In the genomic region with DNA sequence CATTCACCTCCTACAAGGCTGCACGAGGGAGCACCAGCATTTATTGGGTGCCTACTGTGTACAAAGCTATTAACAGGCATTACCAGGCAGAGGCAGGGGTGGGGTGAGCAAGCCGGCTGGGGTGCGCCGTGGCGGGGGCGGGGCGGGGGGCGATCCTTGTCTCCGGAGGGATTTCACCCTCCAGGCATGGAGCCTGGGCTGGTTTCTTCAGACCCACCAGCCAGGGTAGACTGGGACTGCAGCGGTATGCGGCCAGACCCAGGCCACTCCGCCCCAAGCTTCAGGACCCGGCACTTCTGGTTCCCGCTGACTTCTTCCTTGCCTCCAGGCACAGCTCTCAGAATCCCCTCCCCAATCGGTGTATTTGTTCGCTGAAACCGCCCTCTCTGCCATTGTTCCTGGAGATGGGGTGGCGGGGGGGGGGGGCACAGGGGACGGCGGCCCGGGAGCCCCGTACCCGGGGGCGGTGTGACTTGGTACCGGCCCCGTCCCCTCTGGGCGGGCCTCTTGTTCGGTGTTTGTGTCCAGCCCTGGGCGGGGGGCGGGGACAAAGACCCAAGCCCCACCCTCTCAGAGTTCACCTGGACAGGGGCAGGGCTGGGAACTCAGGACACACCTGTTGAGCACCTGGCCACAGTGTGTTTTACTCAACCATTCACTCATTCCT, we compare ENCODE assay signal across 13 cellular contexts. TPM values are rescaled to one million over a fixed set of nuclear protein-coding genes. Genes with fewer than 3 reads are reported as not detected.
A peak's percentile ranks its signal among the peaks of the same experiment; 100 is the strongest.
DNase-seq lines count a peak whose midpoint lies in the region; ATAC-seq and TF ChIP-seq lines count a peak whose summit lies in the region.
"Had no signal": no experiment of that assay in that cellular context is flagged by ENCODE, and none has a peak within 500 bp of the region (broad histone marks: within the 10 kb centered on the region; RNA-seq: fewer than 3 reads in every experiment).

No MANE protein-coding gene starts in this region.

- no peak for ATAC-seq in activated T-cell treated with anti-CD3 and anti-CD28 coated beads, Interleukin-2, amount 50 U/mL, for 4 hours
- ATAC-seq in upper lobe of right lung = peak; percentile 40

- H3K27ac ChIP-seq in upper lobe of right lung = no peak overlapping the region
- H3K27ac ChIP-seq: dorsolateral prefrontal cortex had no signal

- peaks cover 6% of the 10 kb centered on the region for H3K27me3 Mint-ChIP-seq in activated T-cell treated with anti-CD3 and anti-CD28 coated beads, Interleukin-2, amount 50 U/mL, for 4 hours (ENCODE audit: low read depth)
- H3K27me3 Mint-ChIP-seq in activated naive CD8-positive, alpha-beta T cell treated with anti-CD3 and anti-CD28 coated beads for 36 hours = peaks cover 43% of the 10 kb centered on the region

- no peaks in the 10 kb centered on the region for H3K36me3 Mint-ChIP-seq in activated T-cell treated with anti-CD3 and anti-CD28 coated beads, Interleukin-2, amount 50 U/mL, for 4 hours (ENCODE audit: insufficient read depth)
- H3K36me3 Mint-ChIP-seq in activated naive CD8-positive, alpha-beta T cell treated with anti-CD3 and anti-CD28 coated beads for 36 hours = no peaks in the 10 kb centered on the region

- no peak for DNase-seq in activated T-cell treated with anti-CD3 and anti-CD28 coated beads, Interleukin-2, amount 50 U/mL, for 4 hours
- DNase-seq in activated T-cell treated with anti-CD3 and anti-CD28 coated beads, Interleukin-2, amount 50 U/mL, for 1 hour = no peak
- no peak for DNase-seq in activated naive CD8-positive, alpha-beta T cell treated with anti-CD3 and anti-CD28 coated beads for 36 hours
- DNase-seq in left kidney (ENCODE audit: low read depth, low spot score) (peak; percentile 60), upper lobe of right lung (no peak), 8988T (no peak), NCI-H2171 treated with DMSO at 0.1 percent for 48 hours (lab: John Stamatoyannopoulos, UW) (no peak), erythroblast (lab: John Stamatoyannopoulos, UW) (no peak)
- DNase-seq: activated CD8-positive, alpha-beta memory T cell treated with anti-CD3 and anti-CD28 coated beads for 24 hours; dorsolateral prefrontal cortex had no signal

- H3K27me3 ChIP-seq in upper lobe of right lung = peaks cover 27% of the 10 kb centered on the region

- H3K4me3 Mint-ChIP-seq in activated T-cell treated with anti-CD3 and anti-CD28 coated beads, Interleukin-2, amount 50 U/mL, for 4 hours = peak overlapping the region; percentile 69
- peak overlapping the region; percentile 32 for H3K4me3 Mint-ChIP-seq in activated naive CD8-positive, alpha-beta T cell treated with anti-CD3 and anti-CD28 coated beads for 36 hours

- peaks cover 23% of the 10 kb centered on the region for H3K4me1 ChIP-seq in upper lobe of right lung

- peak overlapping the region; percentile 40 for H3K4me3 ChIP-seq in upper lobe of right lung

- no peaks in the 10 kb centered on the region for H3K36me3 ChIP-seq in upper lobe of right lung
- H3K36me3 ChIP-seq: tibial nerve had no signal

- intact Hi-C loops in upper lobe of right lung (cut with DNase I) = no loop called here

- TF ChIP-seq POLR2A in erythroblast (IDR thresholded peaks at IDR 0.05; ENCODE audit: low read length) = no peak

- peaks cover 16% of the 10 kb centered on the region for H3K4me1 Mint-ChIP-seq in activated T-cell treated with anti-CD3 and anti-CD28 coated beads, Interleukin-2, amount 50 U/mL, for 4 hours (ENCODE audit: low read depth)
- H3K4me1 Mint-ChIP-seq in activated naive CD8-positive, alpha-beta T cell treated with anti-CD3 and anti-CD28 coated beads for 36 hours = peaks cover 11% of the 10 kb centered on the region

- no peaks in the 10 kb centered on the region for H3K9me3 Mint-ChIP-seq in activated T-cell treated with anti-CD3 and anti-CD28 coated beads, Interleukin-2, amount 50 U/mL, for 4 hours
- no peaks in the 10 kb centered on the region for H3K9me3 Mint-ChIP-seq in activated naive CD8-positive, alpha-beta T cell treated with anti-CD3 and anti-CD28 coated beads for 36 hours

- no peak overlapping the region for H3K27ac Mint-ChIP-seq in activated naive CD8-positive, alpha-beta T cell treated with anti-CD3 and anti-CD28 coated beads for 36 hours

- no peaks in the 10 kb centered on the region for H3K9me3 ChIP-seq in upper lobe of right lung
- H3K9me3 ChIP-seq: tibial nerve had no signal

- TF ChIP-seq CTCF in upper lobe of right lung (IDR thresholded peaks at IDR 0.05) = no peak

RNA-seq across cellular contexts. Expression of a gene that starts 14.4 kb away (rescaled TPM):
- 1 to 10 TPM in 1 of 3 donors, under 1 TPM in 2; 0.61 to 1.1 (median 0.66) TPM for total RNA-seq in activated T-cell treated with anti-CD3 and anti-CD28 coated beads, Interleukin-2, amount 50 U/mL, for 4 hours
- total RNA-seq in activated naive CD8-positive, alpha-beta T cell treated with anti-CD3 and anti-CD28 coated beads for 36 hours = under 1 TPM; 0.24 to 0.39 TPM
- 23.0 TPM for total RNA-seq in upper lobe of right lung
- total RNA-seq: HT1080, RPMI7951 had no signal

RNA-seq across cellular contexts. Expression of a gene that starts 22.3 kb away (rescaled TPM):
- total RNA-seq in activated T-cell treated with anti-CD3 and anti-CD28 coated beads, Interleukin-2, amount 50 U/mL, for 4 hours = 10 to 100 TPM; 12.1 to 20.9 (median 16.7) TPM
- total RNA-seq in activated naive CD8-positive, alpha-beta T cell treated with anti-CD3 and anti-CD28 coated beads for 36 hours = 10 to 100 TPM; 12.9 to 14.8 TPM
- total RNA-seq in upper lobe of right lung = 42.1 TPM

RNA-seq across cellular contexts. Expression of a gene that starts 38.9 kb away (rescaled TPM):
- total RNA-seq in activated T-cell treated with anti-CD3 and anti-CD28 coated beads, Interleukin-2, amount 50 U/mL, for 4 hours = 10 to 100 TPM; 44.6 to 48.5 (median 45.4) TPM
- 10 to 100 TPM; 21.4 to 21.9 TPM for total RNA-seq in activated naive CD8-positive, alpha-beta T cell treated with anti-CD3 and anti-CD28 coated beads for 36 hours
- total RNA-seq in upper lobe of right lung = 21.9 TPM

RNA-seq across cellular contexts. Expression of a gene that starts 39.9 kb away (rescaled TPM):
- total RNA-seq in activated T-cell treated with anti-CD3 and anti-CD28 coated beads, Interleukin-2, amount 50 U/mL, for 4 hours = 100 to 1,000 TPM in 2 of 3 donors, 10 to 100 TPM in 1; 95.8 to 132 (median 125) TPM
- 10 to 100 TPM; 76.9 to 81.5 TPM for total RNA-seq in activated naive CD8-positive, alpha-beta T cell treated with anti-CD3 and anti-CD28 coated beads for 36 hours
- total RNA-seq in upper lobe of right lung = 59.7 TPM

RNA-seq across cellular contexts. Expression of a gene that starts 49.5 kb away (rescaled TPM):
- not detected for total RNA-seq in activated T-cell treated with anti-CD3 and anti-CD28 coated beads, Interleukin-2, amount 50 U/mL, for 4 hours
- not detected for total RNA-seq in activated naive CD8-positive, alpha-beta T cell treated with anti-CD3 and anti-CD28 coated beads for 36 hours
- not detected for total RNA-seq in upper lobe of right lung
- total RNA-seq: HT1080, RPMI7951, tibial nerve had no signal

Comparison
In these comparisons a context has a peak if more than half of its experiments do, and no peak if none do; other contexts are left out.
1. RNA of a gene that starts 14.4 kb away (total RNA-seq): 23.0 TPM in upper lobe of right lung (single experiment); 0.61 to 1.1 TPM in activated T-cell treated with anti-CD3 and anti-CD28 coated beads, Interleukin-2, amount 50 U/mL, for 4 hours and 0.24 to 0.39 TPM in activated naive CD8-positive, alpha-beta T cell treated with anti-CD3 and anti-CD28 coated beads for 36 hours; every median in the first group is over 10 times any median in the second.